Comparison of ENCODE assay signal across 26 cellular contexts in genomic region chr10:20058135-20058534, GRCh38.
"Had no signal": no experiment of that assay in that cellular context is flagged by ENCODE, and none has a peak within 500 bp of the region (broad histone marks: within the 10 kb centered on the region; RNA-seq: fewer than 3 reads in every experiment).

No MANE protein-coding gene starts in this region.

- ATAC-seq: activated CD8-positive, alpha-beta memory T cell treated with anti-CD3 and anti-CD28 coated beads, Interleukin-2, amount 10 ng/mL, durations not matched to agents 7 days and 5 days; activated naive CD4-positive, alpha-beta T cell treated with anti-CD3 and anti-CD28 coated beads, Interleukin-2, amount 50 U/mL, for 72 hours; activated naive CD8-positive, alpha-beta T cell treated with anti-CD3 and anti-CD28 coated beads, Interleukin-2, amount 50 U/mL, for 24 hours; activated T-cell treated with anti-CD3 and anti-CD28 coated beads, Interleukin-2, amount 50 U/mL, for 4 hours; body of pancreas; T-helper 17 cell had no signal

- H3K27ac Mint-ChIP-seq: activated B cell treated with CpG ODN at 0.5 μM for 24 hours; activated CD4-positive, alpha-beta T cell treated with anti-CD3 and anti-CD28 coated beads, Interleukin-2, amount 10 ng/mL, durations not matched to agents 24 days and 14 days; activated CD8-positive, alpha-beta memory T cell treated with anti-CD3 and anti-CD28 coated beads, Interleukin-2, amount 10 ng/mL, durations not matched to agents 7 days and 5 days; activated naive CD4-positive, alpha-beta T cell treated with anti-CD3 and anti-CD28 coated beads, Interleukin-2, amount 50 U/mL, for 72 hours; activated naive CD8-positive, alpha-beta T cell treated with anti-CD3 and anti-CD28 coated beads, Interleukin-2, amount 50 U/mL, for 24 hours; T-helper 17 cell had no signal

- H3K36me3 Mint-ChIP-seq: activated CD8-positive, alpha-beta memory T cell treated with anti-CD3 and anti-CD28 coated beads, Interleukin-2, amount 10 ng/mL, durations not matched to agents 7 days and 5 days; activated naive CD4-positive, alpha-beta T cell treated with anti-CD3 and anti-CD28 coated beads, Interleukin-2, amount 50 U/mL, for 72 hours had no signal

- DNase-seq: activated B cell treated with CpG ODN at 0.5 μM for 24 hours; activated CD4-positive, alpha-beta T cell treated with anti-CD3 and anti-CD28 coated beads for 1 hour; activated CD4-positive, alpha-beta T cell treated with anti-CD3 and anti-CD28 coated beads, Interleukin-2, amount 10 ng/mL, durations not matched to agents 24 days and 14 days; activated CD4-positive, alpha-beta T cell treated with anti-CD3 and anti-CD28 coated beads, Interleukin-2, amount 50 U/mL, for 48 hours; activated CD8-positive, alpha-beta memory T cell treated with anti-CD3 and anti-CD28 coated beads, Interleukin-2, amount 10 ng/mL, durations not matched to agents 7 days and 5 days; activated effector memory CD4-positive, alpha-beta T cell treated with anti-CD3 and anti-CD28 coated beads, Interleukin-2, amount 50 U/mL, for 16 hours; activated naive CD4-positive, alpha-beta T cell treated with Interleukin-2 at 50 U/mL for 16 hours; activated naive CD8-positive, alpha-beta T cell treated with anti-CD3 and anti-CD28 coated beads, Interleukin-2, amount 50 U/mL, for 24 hours; activated T-cell treated with anti-CD3 and anti-CD28 coated beads, Interleukin-2, amount 50 U/mL, for 4 hours; amniotic stem cell; body of pancreas; MM.1S; NCI-H1105; NCI-H1694; NCI-H2029; NCI-H2107; NCI-H2171 treated with DMSO at 0.1 percent for 48 hours; NCI-H345; NCI-H510A; NCI-H526 treated with DMSO at 0.1 percent for 48 hours; Peyer's patch; SHP77; T-helper 17 cell; T-helper 9 cell had no signal

- H3K4me1 Mint-ChIP-seq: activated B cell treated with CpG ODN at 0.5 μM for 24 hours; activated CD4-positive, alpha-beta T cell treated with anti-CD3 and anti-CD28 coated beads, Interleukin-2, amount 10 ng/mL, durations not matched to agents 24 days and 14 days; activated CD8-positive, alpha-beta memory T cell treated with anti-CD3 and anti-CD28 coated beads, Interleukin-2, amount 10 ng/mL, durations not matched to agents 7 days and 5 days; activated naive CD8-positive, alpha-beta T cell treated with anti-CD3 and anti-CD28 coated beads, Interleukin-2, amount 50 U/mL, for 24 hours; central memory CD8-positive, alpha-beta T cell; T-helper 17 cell had no signal

- H3K4me3 Mint-ChIP-seq: activated B cell treated with CpG ODN at 0.5 μM for 24 hours; activated CD4-positive, alpha-beta T cell treated with anti-CD3 and anti-CD28 coated beads, Interleukin-2, amount 10 ng/mL, durations not matched to agents 24 days and 14 days; activated CD8-positive, alpha-beta memory T cell treated with anti-CD3 and anti-CD28 coated beads, Interleukin-2, amount 10 ng/mL, durations not matched to agents 7 days and 5 days; activated naive CD8-positive, alpha-beta T cell treated with anti-CD3 and anti-CD28 coated beads, Interleukin-2, amount 50 U/mL, for 24 hours; activated T-cell treated with anti-CD3 and anti-CD28 coated beads, Interleukin-2, amount 50 U/mL, for 4 hours; central memory CD8-positive, alpha-beta T cell; T-helper 17 cell had no signal

- H3K27me3 Mint-ChIP-seq: activated B cell treated with CpG ODN at 0.5 μM for 24 hours; activated CD4-positive, alpha-beta T cell treated with anti-CD3 and anti-CD28 coated beads, Interleukin-2, amount 10 ng/mL, durations not matched to agents 24 days and 14 days; activated CD8-positive, alpha-beta memory T cell treated with anti-CD3 and anti-CD28 coated beads, Interleukin-2, amount 10 ng/mL, durations not matched to agents 7 days and 5 days; activated naive CD8-positive, alpha-beta T cell treated with anti-CD3 and anti-CD28 coated beads, Interleukin-2, amount 50 U/mL, for 24 hours; central memory CD8-positive, alpha-beta T cell; T-helper 17 cell had no signal

- H3K9me3 Mint-ChIP-seq: activated CD4-positive, alpha-beta T cell treated with anti-CD3 and anti-CD28 coated beads, Interleukin-2, amount 10 ng/mL, durations not matched to agents 24 days and 14 days had no signal
